Comparison of ENCODE assay signal across 12 cellular contexts in the genomic region with DNA sequence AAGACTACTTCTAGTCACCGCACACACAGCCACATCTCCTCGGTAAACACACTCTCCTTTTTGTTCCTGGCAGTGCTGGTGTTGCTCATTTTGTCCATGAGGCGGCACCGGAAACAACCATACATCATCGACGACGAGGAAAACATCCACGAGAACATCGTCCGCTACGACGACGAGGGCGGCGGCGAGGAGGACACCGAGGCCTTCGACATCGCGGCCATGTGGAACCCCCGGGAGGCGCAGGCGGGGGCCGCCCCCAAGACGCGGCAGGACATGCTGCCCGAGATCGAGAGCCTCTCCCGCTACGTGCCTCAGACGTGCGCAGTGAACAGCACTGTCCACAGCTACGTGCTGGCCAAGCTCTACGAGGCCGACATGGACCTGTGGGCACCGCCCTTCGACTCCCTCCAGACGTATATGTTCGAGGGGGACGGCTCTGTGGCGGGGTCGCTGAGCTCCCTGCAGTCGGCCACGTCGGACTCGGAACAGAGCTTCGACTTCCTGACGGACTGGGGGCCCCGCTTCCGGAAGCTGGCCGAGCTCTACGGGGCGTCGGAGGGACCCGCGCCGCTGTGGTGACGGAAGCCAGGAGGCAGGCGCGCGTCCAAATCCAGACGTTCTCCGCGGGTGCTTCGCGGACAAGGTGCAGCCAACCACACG.
DNase-seq lines count a peak whose midpoint lies in the region; ATAC-seq and TF ChIP-seq lines count a peak whose summit lies in the region.
"Had no signal": no experiment of that assay in that cellular context is flagged by ENCODE, and none has a peak within 500 bp of the region (broad histone marks: within the 10 kb centered on the region; RNA-seq: fewer than 3 reads in every experiment).

No MANE protein-coding gene starts in this region.

- WGBS in ovary, 3 donors, result 70 to 84% (median 73%) methylated on average over 67 of the region's 67 CpGs

- no peaks in the 10 kb centered on the region for H3K9me3 ChIP-seq in endocrine pancreas (ENCODE audit: control insufficient read depth, low read length)
- no peaks in the 10 kb centered on the region for H3K9me3 ChIP-seq in ovary
- no peaks in the 10 kb centered on the region for H3K9me3 ChIP-seq in breast epithelium
- H3K9me3 ChIP-seq: sigmoid colon, SK-N-SH had no signal

- intact Hi-C loops in ovary (cut with DNase I), result no loop called here
- intact Hi-C loops in breast epithelium (cut with DNase I; ENCODE audit: low total_unique reads), result no loop called here

- peak overlapping the region; percentile 63 for H3K27ac Mint-ChIP-seq in activated CD4-positive, alpha-beta T cell treated with anti-CD3 and anti-CD28 coated beads, Interleukin-2, amount 10 ng/mL, durations not matched to agents 7 days and 5 days
- H3K27ac Mint-ChIP-seq: activated T-helper 2 cell treated with anti-CD3 and anti-CD28 coated beads, Interferon-gamma antibody, Interleukin-2, Interleukin-4, amounts not matched to agents 10 μg/mL and 5 μg/mL and 100 μg/mL, durations not matched to agents 14 hours and 24 hours and 36 hours had no signal

- H3K27me3 Mint-ChIP-seq in activated CD4-positive, alpha-beta T cell treated with anti-CD3 and anti-CD28 coated beads, Interleukin-2, amount 10 ng/mL, durations not matched to agents 7 days and 5 days, result peaks cover 5% of the 10 kb centered on the region

- H3K4me1 ChIP-seq in endocrine pancreas (ENCODE audit: control insufficient read depth, insufficient read depth, low read length), result no peaks in the 10 kb centered on the region
- no peaks in the 10 kb centered on the region for H3K4me1 ChIP-seq in ovary (ENCODE audit: insufficient read depth)
- H3K4me1 ChIP-seq in breast epithelium, result no peaks in the 10 kb centered on the region
- H3K4me1 ChIP-seq: sigmoid colon had no signal

- peak; percentile 10 for DNase-seq in activated CD4-positive, alpha-beta T cell treated with anti-CD3 and anti-CD28 coated beads, Interleukin-2, amount 10 ng/mL, durations not matched to agents 7 days and 5 days
- DNase-seq in ovary, result peak; percentile 25 to 63 (median 27)
- no peak for DNase-seq in breast epithelium (ENCODE audit: low spot score in 2 of 2)
- no peak for DNase-seq in SIG-M5 (lab: John Stamatoyannopoulos, UW)
- DNase-seq: NCI-H226, sigmoid colon, SK-N-SH had no signal

- H3K9ac ChIP-seq in endocrine pancreas (ENCODE audit: control insufficient read depth, insufficient read depth, low read length), result peak overlapping the region; percentile 36
- H3K9ac ChIP-seq: SK-N-SH had no signal

- no peaks in the 10 kb centered on the region for H3K36me3 Mint-ChIP-seq in activated CD4-positive, alpha-beta T cell treated with anti-CD3 and anti-CD28 coated beads, Interleukin-2, amount 10 ng/mL, durations not matched to agents 7 days and 5 days (ENCODE audit: low read depth)

- no peak overlapping the region for H3K27ac ChIP-seq in ovary
- H3K27ac ChIP-seq in breast epithelium, result no peak overlapping the region
- H3K27ac ChIP-seq: sigmoid colon had no signal

- H3K27me3 ChIP-seq in endocrine pancreas (ENCODE audit: control insufficient read depth, insufficient read depth, low read length) (peaks cover 2% of the 10 kb centered on the region), ovary (no peaks in the 10 kb centered on the region), breast epithelium (no peaks in the 10 kb centered on the region)
- H3K27me3 ChIP-seq: sigmoid colon had no signal

- CTCF ChIA-PET in activated CD4-positive, alpha-beta T cell treated with anti-CD3 and anti-CD28 coated beads, Interleukin-2, amount 10 ng/mL, durations not matched to agents 7 days and 5 days (lab: Charles Lee), result no interaction called here

- H3K9me3 Mint-ChIP-seq in activated CD4-positive, alpha-beta T cell treated with anti-CD3 and anti-CD28 coated beads, Interleukin-2, amount 10 ng/mL, durations not matched to agents 7 days and 5 days, result no peaks in the 10 kb centered on the region
- H3K9me3 Mint-ChIP-seq: activated T-helper 2 cell treated with anti-CD3 and anti-CD28 coated beads, Interferon-gamma antibody, Interleukin-2, Interleukin-4, amounts not matched to agents 10 μg/mL and 5 μg/mL and 100 μg/mL, durations not matched to agents 14 hours and 24 hours and 36 hours had no signal

- POLR2A ChIA-PET in activated CD4-positive, alpha-beta T cell treated with anti-CD3 and anti-CD28 coated beads, Interleukin-2, amount 10 ng/mL, durations not matched to agents 7 days and 5 days (lab: Charles Lee), result no interaction called here

- TF ChIP-seq POLR2A in ovary (IDR thresholded peaks at IDR 0.05), result no peak
- no peak for TF ChIP-seq POLR2A in breast epithelium (IDR thresholded peaks at IDR 0.05)

- peak overlapping the region; percentile 66; the same call in 1 of the 2 replicates for H3K4me3 ChIP-seq in GM08714 (ENCODE audit: low read length)
- no peak overlapping the region for H3K4me3 ChIP-seq in endocrine pancreas (ENCODE audit: control insufficient read depth, insufficient read depth, low read length)
- H3K4me3 ChIP-seq in ovary, result no peak overlapping the region
- peak overlapping the region in 1 of 3 donors; percentile 38 for H3K4me3 ChIP-seq in breast epithelium
- H3K4me3 ChIP-seq: sigmoid colon had no signal

- peak overlapping the region; percentile 54 for H3K4me3 Mint-ChIP-seq in activated CD4-positive, alpha-beta T cell treated with anti-CD3 and anti-CD28 coated beads, Interleukin-2, amount 10 ng/mL, durations not matched to agents 7 days and 5 days

- TF ChIP-seq CTCF in ovary (IDR thresholded peaks at IDR 0.05) (no peak), breast epithelium (IDR thresholded peaks at IDR 0.05) (no peak)

- no peak for TF ChIP-seq EP300 in ovary (IDR thresholded peaks at IDR 0.05)

- H3K36me3 ChIP-seq in endocrine pancreas (ENCODE audit: control insufficient read depth, insufficient read depth, low read length) (no peaks in the 10 kb centered on the region), ovary (no peaks in the 10 kb centered on the region), breast epithelium (no peaks in the 10 kb centered on the region)
- H3K36me3 ChIP-seq: sigmoid colon had no signal

- peaks cover 9% of the 10 kb centered on the region for H3K4me1 Mint-ChIP-seq in activated CD4-positive, alpha-beta T cell treated with anti-CD3 and anti-CD28 coated beads, Interleukin-2, amount 10 ng/mL, durations not matched to agents 7 days and 5 days

- ATAC-seq in esophagus mucosa (no peak), GM21515 (IDR thresholded peaks at IDR 0.05; ENCODE audit: unreplicated experiment) (no peak)

Comparison
In these comparisons a context has a peak if more than half of its experiments do, and no peak if none do; other contexts are left out.
1. DNase-seq: peak in activated CD4-positive, alpha-beta T cell treated with anti-CD3 and anti-CD28 coated beads, Interleukin-2, amount 10 ng/mL, durations not matched to agents 7 days and 5 days (single experiment) and ovary (5 of 5); none in breast epithelium (0 of 2) and SIG-M5 (single experiment).